In the genomic region with DNA sequence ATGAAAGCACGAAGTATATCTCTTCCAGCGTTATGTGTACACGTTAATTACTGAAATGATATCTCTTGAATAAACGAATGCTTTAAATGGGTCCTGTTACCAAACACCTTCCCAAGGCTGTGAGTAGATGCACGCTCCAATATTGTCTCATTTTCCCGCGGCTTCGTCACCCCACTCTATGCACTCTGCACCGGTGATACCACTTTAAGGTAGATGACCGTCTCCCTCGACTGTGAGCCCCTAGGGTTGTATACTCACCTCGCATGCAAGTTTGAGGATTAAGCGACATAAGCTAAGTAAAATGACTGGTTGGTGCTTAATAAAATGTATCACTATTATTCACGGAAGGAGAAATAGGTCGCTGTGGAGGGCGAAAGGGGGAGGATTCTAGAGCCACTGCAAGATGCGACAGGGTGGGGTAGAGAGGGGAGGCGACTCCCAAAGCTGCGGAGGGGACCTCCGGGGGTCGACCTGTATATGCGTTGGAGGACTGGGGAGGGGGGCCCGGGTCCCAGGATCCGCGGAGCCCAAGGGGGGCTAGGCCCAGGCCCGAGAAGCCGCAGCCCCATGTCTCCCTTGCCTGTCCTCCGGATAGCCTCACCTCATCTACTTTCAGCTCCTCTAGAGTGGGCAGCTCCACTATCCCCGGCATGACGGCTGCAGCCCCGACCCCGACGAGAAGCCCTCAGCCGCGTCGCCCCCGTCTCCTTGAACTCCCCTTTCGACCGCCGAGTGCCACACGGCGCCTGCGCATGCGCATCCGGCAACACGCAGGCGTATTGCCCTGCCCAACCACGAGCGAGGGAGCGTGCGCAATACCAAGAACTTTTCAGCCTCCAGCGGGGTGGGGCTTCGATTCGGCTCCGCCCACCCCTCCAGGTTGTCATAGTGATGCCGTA, we compare ENCODE assay signal across 1 cellular context.
TF ChIP-seq lines count a peak whose summit lies in the region.

A gene (plus strand): TSS at position 883 of the 899 bp plus-strand sequence. CDS start 65 bp downstream, outside the sequence.
A gene (minus strand): TSS at position 754 of the 899 bp plus-strand sequence. CDS start 102 bp downstream, at position 652.

TF ChIP-seq in HepG2, 621 proteins besides CTCF, POLR2A, EP300 and RAD21 (continued from another document and continues in another):
- TF ChIP-seq, protein P1, sequence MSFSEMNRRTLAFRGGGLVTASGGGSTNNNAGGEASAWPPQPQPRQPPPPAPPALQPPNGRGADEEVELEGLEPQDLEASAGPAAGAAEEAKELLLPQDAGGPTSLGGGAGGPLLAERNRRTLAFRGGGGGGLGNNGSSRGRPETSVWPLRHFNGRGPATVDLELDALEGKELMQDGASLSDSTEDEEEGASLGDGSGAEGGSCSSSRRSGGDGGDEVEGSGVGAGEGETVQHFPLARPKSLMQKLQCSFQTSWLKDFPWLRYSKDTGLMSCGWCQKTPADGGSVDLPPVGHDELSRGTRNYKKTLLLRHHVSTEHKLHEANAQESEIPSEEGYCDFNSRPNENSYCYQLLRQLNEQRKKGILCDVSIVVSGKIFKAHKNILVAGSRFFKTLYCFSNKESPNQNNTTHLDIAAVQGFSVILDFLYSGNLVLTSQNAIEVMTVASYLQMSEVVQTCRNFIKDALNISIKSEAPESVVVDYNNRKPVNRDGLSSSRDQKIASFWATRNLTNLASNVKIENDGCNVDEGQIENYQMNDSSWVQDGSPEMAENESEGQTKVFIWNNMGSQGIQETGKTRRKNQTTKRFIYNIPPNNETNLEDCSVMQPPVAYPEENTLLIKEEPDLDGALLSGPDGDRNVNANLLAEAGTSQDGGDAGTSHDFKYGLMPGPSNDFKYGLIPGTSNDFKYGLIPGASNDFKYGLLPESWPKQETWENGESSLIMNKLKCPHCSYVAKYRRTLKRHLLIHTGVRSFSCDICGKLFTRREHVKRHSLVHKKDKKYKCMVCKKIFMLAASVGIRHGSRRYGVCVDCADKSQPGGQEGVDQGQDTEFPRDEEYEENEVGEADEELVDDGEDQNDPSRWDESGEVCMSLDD (CRISPR knock-in tag; IDR thresholded peaks at IDR 0.05; ENCODE audit: borderline replicate concordance), result no peak
- TF ChIP-seq KAT2B (IDR thresholded peaks at IDR 0.05; ENCODE audit: borderline replicate concordance, low read depth, low read length) (no peak), ZNF563 (CRISPR knock-in tag; IDR thresholded peaks at IDR 0.05) (peak; percentile 68), ZNF564 (CRISPR knock-in tag; IDR thresholded peaks at IDR 0.05) (no peak), ZNF567 (CRISPR knock-in tag; IDR thresholded peaks at IDR 0.05; ENCODE audit: borderline replicate concordance) (no peak), U2AF2 (IDR thresholded peaks at IDR 0.05; ENCODE audit: low read depth, low read length) (no peak), ATF7-NPFF (CRISPR knock-in tag; IDR thresholded peaks at IDR 0.05; ENCODE audit: low read depth) (peak; percentile 62; the same call in 1 of the 2 replicates), ZNF382 (CRISPR knock-in tag; IDR thresholded peaks at IDR 0.05; ENCODE audit: borderline replicate concordance) (no peak), FLYWCH1 (CRISPR knock-in tag; IDR thresholded peaks at IDR 0.05) (no peak), NR2F1 (CRISPR knock-in tag; IDR thresholded peaks at IDR 0.05) (no peak), TBX2 (CRISPR knock-in tag; IDR thresholded peaks at IDR 0.05; ENCODE audit: borderline replicate concordance) (peak; percentile 47; the same call in 1 of the 2 replicates), ZNF253 (CRISPR knock-in tag; IDR thresholded peaks at IDR 0.05; ENCODE audit: borderline replicate concordance) (no peak), ZNF570 (CRISPR knock-in tag; IDR thresholded peaks at IDR 0.05; ENCODE audit: borderline replicate concordance) (no peak), ZNF644 (CRISPR knock-in tag; IDR thresholded peaks at IDR 0.05; ENCODE audit: low read depth) (no peak), ZFP37 (CRISPR knock-in tag; IDR thresholded peaks at IDR 0.05; ENCODE audit: borderline replicate concordance) (0 out of 2 replicates have a peak, but pooled peaks have one; percentile 31), FOXP1 (IDR thresholded peaks at IDR 0.05) (no peak), FOXP1 (CRISPR knock-in tag; IDR thresholded peaks at IDR 0.05) (no peak), ZNF841 (CRISPR knock-in tag; IDR thresholded peaks at IDR 0.05; ENCODE audit: borderline replicate concordance) (no peak), ZNF333 (CRISPR knock-in tag; IDR thresholded peaks at IDR 0.05; ENCODE audit: borderline replicate concordance) (no peak), TOPORS (CRISPR knock-in tag; IDR thresholded peaks at IDR 0.05) (no peak), GZF1 (CRISPR knock-in tag; IDR thresholded peaks at IDR 0.05) (no peak), ZNF234 (CRISPR knock-in tag; conservative IDR thresholded peaks at IDR 0.05) (no peak), YY1 (IDR thresholded peaks at IDR 0.05; ENCODE audit: insufficient read depth, insufficient replicate concordance, low read depth, low read length) (no peak), STAT5B (CRISPR knock-in tag; IDR thresholded peaks at IDR 0.05) (no peak), ZNF879 (CRISPR knock-in tag; IDR thresholded peaks at IDR 0.05) (no peak), PRMT3 (CRISPR knock-in tag; IDR thresholded peaks at IDR 0.05; ENCODE audit: borderline replicate concordance, low read depth) (no peak), FOXK1 (CRISPR knock-in tag; IDR thresholded peaks at IDR 0.05; ENCODE audit: borderline replicate concordance, low read depth) (0 out of 2 replicates have a peak, but pooled peaks have one; percentile 41), ZMYM3 (CRISPR knock-in tag; IDR thresholded peaks at IDR 0.05) (no peak), ZBTB8A (CRISPR knock-in tag; IDR thresholded peaks at IDR 0.05; ENCODE audit: borderline replicate concordance, low read depth) (no peak), RBFOX2 (IDR thresholded peaks at IDR 0.05; ENCODE audit: low read depth, low read length) (peak; percentile 89), ZNF547 (CRISPR knock-in tag; IDR thresholded peaks at IDR 0.05) (no peak), NCOR1 (IDR thresholded peaks at IDR 0.05; ENCODE audit: borderline replicate concordance, low read length) (no peak), CHCHD3 (CRISPR knock-in tag; IDR thresholded peaks at IDR 0.05) (no peak), SIX1 (CRISPR knock-in tag; IDR thresholded peaks at IDR 0.05; ENCODE audit: borderline replicate concordance) (no peak), MBNL3 (CRISPR knock-in tag; conservative IDR thresholded peaks at IDR 0.05) (no peak)
- TF ChIP-seq, protein P2, sequence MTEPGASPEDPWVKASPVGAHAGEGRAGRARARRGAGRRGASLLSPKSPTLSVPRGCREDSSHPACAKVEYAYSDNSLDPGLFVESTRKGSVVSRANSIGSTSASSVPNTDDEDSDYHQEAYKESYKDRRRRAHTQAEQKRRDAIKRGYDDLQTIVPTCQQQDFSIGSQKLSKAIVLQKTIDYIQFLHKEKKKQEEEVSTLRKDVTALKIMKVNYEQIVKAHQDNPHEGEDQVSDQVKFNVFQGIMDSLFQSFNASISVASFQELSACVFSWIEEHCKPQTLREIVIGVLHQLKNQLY (CRISPR knock-in tag; IDR thresholded peaks at IDR 0.05), result no peak
- TF ChIP-seq, protein P3, sequence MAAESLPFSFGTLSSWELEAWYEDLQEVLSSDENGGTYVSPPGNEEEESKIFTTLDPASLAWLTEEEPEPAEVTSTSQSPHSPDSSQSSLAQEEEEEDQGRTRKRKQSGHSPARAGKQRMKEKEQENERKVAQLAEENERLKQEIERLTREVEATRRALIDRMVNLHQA (CRISPR knock-in tag; IDR thresholded peaks at IDR 0.05), result no peak
- TF ChIP-seq, protein P4, sequence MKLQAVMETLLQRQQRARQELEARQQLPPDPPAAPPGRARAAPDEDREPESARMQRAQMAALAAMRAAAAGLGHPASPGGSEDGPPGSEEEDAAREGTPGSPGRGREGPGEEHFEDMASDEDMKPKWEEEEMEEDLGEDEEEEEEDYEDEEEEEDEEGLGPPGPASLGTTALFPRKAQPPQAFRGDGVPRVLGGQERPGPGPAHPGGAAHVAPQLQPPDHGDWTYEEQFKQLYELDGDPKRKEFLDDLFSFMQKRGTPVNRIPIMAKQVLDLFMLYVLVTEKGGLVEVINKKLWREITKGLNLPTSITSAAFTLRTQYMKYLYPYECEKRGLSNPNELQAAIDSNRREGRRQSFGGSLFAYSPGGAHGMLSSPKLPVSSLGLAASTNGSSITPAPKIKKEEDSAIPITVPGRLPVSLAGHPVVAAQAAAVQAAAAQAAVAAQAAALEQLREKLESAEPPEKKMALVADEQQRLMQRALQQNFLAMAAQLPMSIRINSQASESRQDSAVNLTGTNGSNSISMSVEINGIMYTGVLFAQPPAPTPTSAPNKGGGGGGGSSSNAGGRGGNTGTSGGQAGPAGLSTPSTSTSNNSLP (IDR thresholded peaks at IDR 0.05; ENCODE audit: low read depth, low read length), result no peak
- TF ChIP-seq, protein P5, sequence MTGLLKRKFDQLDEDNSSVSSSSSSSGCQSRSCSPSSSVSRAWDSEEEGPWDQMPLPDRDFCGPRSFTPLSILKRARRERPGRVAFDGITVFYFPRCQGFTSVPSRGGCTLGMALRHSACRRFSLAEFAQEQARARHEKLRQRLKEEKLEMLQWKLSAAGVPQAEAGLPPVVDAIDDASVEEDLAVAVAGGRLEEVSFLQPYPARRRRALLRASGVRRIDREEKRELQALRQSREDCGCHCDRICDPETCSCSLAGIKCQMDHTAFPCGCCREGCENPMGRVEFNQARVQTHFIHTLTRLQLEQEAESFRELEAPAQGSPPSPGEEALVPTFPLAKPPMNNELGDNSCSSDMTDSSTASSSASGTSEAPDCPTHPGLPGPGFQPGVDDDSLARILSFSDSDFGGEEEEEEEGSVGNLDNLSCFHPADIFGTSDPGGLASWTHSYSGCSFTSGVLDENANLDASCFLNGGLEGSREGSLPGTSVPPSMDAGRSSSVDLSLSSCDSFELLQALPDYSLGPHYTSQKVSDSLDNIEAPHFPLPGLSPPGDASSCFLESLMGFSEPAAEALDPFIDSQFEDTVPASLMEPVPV (CRISPR knock-in tag; IDR thresholded peaks at IDR 0.05), result no peak; the same call in 1 of the 2 replicates
- TF ChIP-seq, protein P6, sequence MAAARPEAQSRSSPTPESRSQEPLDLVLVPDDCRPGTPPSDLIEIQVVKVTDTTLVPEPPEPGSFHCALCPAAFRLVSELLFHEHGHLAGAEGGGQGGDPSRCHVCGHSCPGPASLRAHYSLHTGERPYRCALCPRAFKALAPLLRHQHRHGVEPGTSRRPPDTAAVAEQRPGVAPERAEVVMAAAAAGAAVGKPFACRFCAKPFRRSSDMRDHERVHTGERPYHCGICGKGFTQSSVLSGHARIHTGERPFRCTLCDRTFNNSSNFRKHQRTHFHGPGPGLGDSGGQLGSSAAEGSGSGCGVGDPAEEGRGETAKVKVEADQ (CRISPR knock-in tag; IDR thresholded peaks at IDR 0.05; ENCODE audit: borderline replicate concordance), result no peak; the same call in 1 of the 2 replicates
- TF ChIP-seq, protein P7, sequence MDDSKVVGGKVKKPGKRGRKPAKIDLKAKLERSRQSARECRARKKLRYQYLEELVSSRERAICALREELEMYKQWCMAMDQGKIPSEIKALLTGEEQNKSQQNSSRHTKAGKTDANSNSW (CRISPR knock-in tag; IDR thresholded peaks at IDR 0.05; ENCODE audit: borderline replicate concordance), result no peak
- TF ChIP-seq, protein P8, sequence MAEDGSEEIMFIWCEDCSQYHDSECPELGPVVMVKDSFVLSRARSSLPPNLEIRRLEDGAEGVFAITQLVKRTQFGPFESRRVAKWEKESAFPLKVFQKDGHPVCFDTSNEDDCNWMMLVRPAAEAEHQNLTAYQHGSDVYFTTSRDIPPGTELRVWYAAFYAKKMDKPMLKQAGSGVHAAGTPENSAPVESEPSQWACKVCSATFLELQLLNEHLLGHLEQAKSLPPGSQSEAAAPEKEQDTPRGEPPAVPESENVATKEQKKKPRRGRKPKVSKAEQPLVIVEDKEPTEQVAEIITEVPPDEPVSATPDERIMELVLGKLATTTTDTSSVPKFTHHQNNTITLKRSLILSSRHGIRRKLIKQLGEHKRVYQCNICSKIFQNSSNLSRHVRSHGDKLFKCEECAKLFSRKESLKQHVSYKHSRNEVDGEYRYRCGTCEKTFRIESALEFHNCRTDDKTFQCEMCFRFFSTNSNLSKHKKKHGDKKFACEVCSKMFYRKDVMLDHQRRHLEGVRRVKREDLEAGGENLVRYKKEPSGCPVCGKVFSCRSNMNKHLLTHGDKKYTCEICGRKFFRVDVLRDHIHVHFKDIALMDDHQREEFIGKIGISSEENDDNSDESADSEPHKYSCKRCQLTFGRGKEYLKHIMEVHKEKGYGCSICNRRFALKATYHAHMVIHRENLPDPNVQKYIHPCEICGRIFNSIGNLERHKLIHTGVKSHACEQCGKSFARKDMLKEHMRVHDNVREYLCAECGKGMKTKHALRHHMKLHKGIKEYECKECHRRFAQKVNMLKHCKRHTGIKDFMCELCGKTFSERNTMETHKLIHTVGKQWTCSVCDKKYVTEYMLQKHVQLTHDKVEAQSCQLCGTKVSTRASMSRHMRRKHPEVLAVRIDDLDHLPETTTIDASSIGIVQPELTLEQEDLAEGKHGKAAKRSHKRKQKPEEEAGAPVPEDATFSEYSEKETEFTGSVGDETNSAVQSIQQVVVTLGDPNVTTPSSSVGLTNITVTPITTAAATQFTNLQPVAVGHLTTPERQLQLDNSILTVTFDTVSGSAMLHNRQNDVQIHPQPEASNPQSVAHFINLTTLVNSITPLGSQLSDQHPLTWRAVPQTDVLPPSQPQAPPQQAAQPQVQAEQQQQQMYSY (CRISPR knock-in tag; IDR thresholded peaks at IDR 0.05), result no peak
